In the genomic region with DNA sequence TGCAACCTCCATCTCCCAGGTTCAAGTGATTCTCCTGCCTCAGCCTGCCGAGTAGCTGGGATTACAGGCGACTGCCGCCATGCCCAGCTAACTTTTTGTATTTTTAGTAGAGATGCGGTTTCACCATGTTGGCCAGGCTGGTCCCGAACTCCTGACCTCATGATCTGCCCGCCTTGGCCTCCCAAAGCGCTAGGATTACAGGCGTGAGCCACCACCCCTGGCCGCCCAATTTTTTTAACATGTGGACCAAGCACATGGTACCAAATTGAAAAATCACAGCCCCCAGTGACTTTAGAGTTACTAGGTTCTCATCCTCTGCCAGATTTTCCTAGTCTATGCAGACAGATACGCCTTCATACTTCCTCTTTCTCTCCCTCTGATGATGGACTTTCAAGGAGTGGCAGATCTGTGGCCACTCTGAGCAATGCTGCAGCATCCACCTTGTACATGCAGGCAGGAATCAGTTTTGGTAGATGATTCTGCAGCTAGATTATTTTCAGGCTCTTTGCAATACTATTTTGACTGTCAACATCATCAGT, we compare ENCODE assay signal across 21 cellular contexts. TPM values are rescaled to one million over a fixed set of nuclear protein-coding genes. Genes with fewer than 3 reads are reported as not detected.
A peak's percentile ranks its signal among the peaks of the same experiment; 100 is the strongest.
DNase-seq lines count a peak whose midpoint lies in the region; ATAC-seq and TF ChIP-seq lines count a peak whose summit lies in the region.
"Had no signal": no experiment of that assay in that cellular context is flagged by ENCODE, and none has a peak within 500 bp of the region (broad histone marks: within the 10 kb centered on the region; RNA-seq: fewer than 3 reads in every experiment).

No MANE protein-coding gene starts in this region.

- ATAC-seq in activated T-cell treated with anti-CD3 and anti-CD28 coated beads, Interleukin-2, amount 50 U/mL, for 72 hours (replicated peaks in 1 of 2), result no peak
- no peak for ATAC-seq in activated CD8-positive, alpha-beta memory T cell treated with anti-CD3 and anti-CD28 coated beads, Interleukin-2, amount 10 ng/mL, durations not matched to agents 7 days and 5 days
- no peak for ATAC-seq in stimulated activated naive B cell treated with anti-CD40 and anti-IgM and Interleukin-4, amounts not matched to agents 10 μg/mL and 1 μg/mL and 100 μg/mL, for 72 hours (replicated peaks)
- ATAC-seq in HG03135 (IDR thresholded peaks at IDR 0.05; ENCODE audit: unreplicated experiment), result no peak
- ATAC-seq: CD8-positive, alpha-beta T cell; HCT116; Right ventricle myocardium inferior had no signal

- no peaks in the 10 kb centered on the region for H3K9me3 Mint-ChIP-seq in activated T-cell treated with anti-CD3 and anti-CD28 coated beads, Interleukin-2, amount 50 U/mL, for 72 hours
- H3K9me3 Mint-ChIP-seq in activated CD8-positive, alpha-beta memory T cell treated with anti-CD3 and anti-CD28 coated beads, Interleukin-2, amount 10 ng/mL, durations not matched to agents 7 days and 5 days (ENCODE audit: low read depth), result no peaks in the 10 kb centered on the region
- no peaks in the 10 kb centered on the region for H3K9me3 Mint-ChIP-seq in stimulated activated naive B cell treated with anti-CD40 and anti-IgM and Interleukin-4, amounts not matched to agents 10 μg/mL and 1 μg/mL and 100 μg/mL, for 72 hours
- H3K9me3 Mint-ChIP-seq: CD8-positive, alpha-beta T cell had no signal

- H3K27me3 Mint-ChIP-seq in activated T-cell treated with anti-CD3 and anti-CD28 coated beads, Interleukin-2, amount 50 U/mL, for 72 hours (ENCODE audit: low read depth), result no peaks in the 10 kb centered on the region
- no peaks in the 10 kb centered on the region for H3K27me3 Mint-ChIP-seq in activated CD8-positive, alpha-beta memory T cell treated with anti-CD3 and anti-CD28 coated beads, Interleukin-2, amount 10 ng/mL, durations not matched to agents 7 days and 5 days
- H3K27me3 Mint-ChIP-seq in stimulated activated naive B cell treated with anti-CD40 and anti-IgM and Interleukin-4, amounts not matched to agents 10 μg/mL and 1 μg/mL and 100 μg/mL, for 72 hours, result no peaks in the 10 kb centered on the region

- CTCF ChIA-PET in activated CD8-positive, alpha-beta memory T cell treated with anti-CD3 and anti-CD28 coated beads, Interleukin-2, amount 10 ng/mL, durations not matched to agents 7 days and 5 days (lab: Charles Lee), result no interaction called here

- no peak overlapping the region for H3K4me3 ChIP-seq in NB4 (ENCODE audit: low read depth, low read length)
- H3K4me3 ChIP-seq: BLaER1 treated with 17β-estradiol and CSF1 and Interleukin-3, amounts not matched to agents 10 nM and 100 nM; SK-N-MC had no signal

- no peak for TF ChIP-seq CTCF in NB4 (IDR thresholded peaks at IDR 0.05; ENCODE audit: low read depth, low read length)

- no peaks in the 10 kb centered on the region for H3K36me3 Mint-ChIP-seq in activated T-cell treated with anti-CD3 and anti-CD28 coated beads, Interleukin-2, amount 50 U/mL, for 72 hours (ENCODE audit: insufficient read depth in 2 of 2)
- peaks cover 4% of the 10 kb centered on the region for H3K36me3 Mint-ChIP-seq in activated CD8-positive, alpha-beta memory T cell treated with anti-CD3 and anti-CD28 coated beads, Interleukin-2, amount 10 ng/mL, durations not matched to agents 7 days and 5 days
- peaks cover 7 to 24% of the 10 kb centered on the region in 2 donors for H3K36me3 Mint-ChIP-seq in stimulated activated naive B cell treated with anti-CD40 and anti-IgM and Interleukin-4, amounts not matched to agents 10 μg/mL and 1 μg/mL and 100 μg/mL, for 72 hours
- H3K36me3 Mint-ChIP-seq: CD8-positive, alpha-beta T cell had no signal

- peaks cover 71% of the 10 kb centered on the region for H3K4me1 Mint-ChIP-seq in activated T-cell treated with anti-CD3 and anti-CD28 coated beads, Interleukin-2, amount 50 U/mL, for 72 hours (ENCODE audit: low read depth)
- peaks cover 49% of the 10 kb centered on the region for H3K4me1 Mint-ChIP-seq in activated CD8-positive, alpha-beta memory T cell treated with anti-CD3 and anti-CD28 coated beads, Interleukin-2, amount 10 ng/mL, durations not matched to agents 7 days and 5 days
- H3K4me1 Mint-ChIP-seq in stimulated activated naive B cell treated with anti-CD40 and anti-IgM and Interleukin-4, amounts not matched to agents 10 μg/mL and 1 μg/mL and 100 μg/mL, for 72 hours, result peaks cover 28 to 41% of the 10 kb centered on the region in 2 donors

- no peak overlapping the region for H3K27ac Mint-ChIP-seq in activated T-cell treated with anti-CD3 and anti-CD28 coated beads, Interleukin-2, amount 50 U/mL, for 72 hours
- H3K27ac Mint-ChIP-seq in activated CD8-positive, alpha-beta memory T cell treated with anti-CD3 and anti-CD28 coated beads, Interleukin-2, amount 10 ng/mL, durations not matched to agents 7 days and 5 days, result no peak overlapping the region
- H3K27ac Mint-ChIP-seq in stimulated activated naive B cell treated with anti-CD40 and anti-IgM and Interleukin-4, amounts not matched to agents 10 μg/mL and 1 μg/mL and 100 μg/mL, for 72 hours, result peak overlapping the region; percentile 37
- H3K27ac Mint-ChIP-seq: CD8-positive, alpha-beta T cell had no signal

- no peak for TF ChIP-seq POLR2A in NB4 (IDR thresholded peaks at IDR 0.05; ENCODE audit: extremely low read depth, insufficient read length)

- intact Hi-C loops in cardiac septum (cut with DNase I), result no loop called here

- H3K4me3 Mint-ChIP-seq in activated T-cell treated with anti-CD3 and anti-CD28 coated beads, Interleukin-2, amount 50 U/mL, for 72 hours, result no peak overlapping the region
- no peak overlapping the region for H3K4me3 Mint-ChIP-seq in activated CD8-positive, alpha-beta memory T cell treated with anti-CD3 and anti-CD28 coated beads, Interleukin-2, amount 10 ng/mL, durations not matched to agents 7 days and 5 days
- no peak overlapping the region for H3K4me3 Mint-ChIP-seq in stimulated activated naive B cell treated with anti-CD40 and anti-IgM and Interleukin-4, amounts not matched to agents 10 μg/mL and 1 μg/mL and 100 μg/mL, for 72 hours
- H3K4me3 Mint-ChIP-seq: CD8-positive, alpha-beta T cell had no signal

- DNase-seq in activated T-cell treated with anti-CD3 and anti-CD28 coated beads, Interleukin-2, amount 50 U/mL, for 48 hours, result peak; percentile 4 to 6
- no peak for DNase-seq in activated T-cell treated with anti-CD3 and anti-CD28 coated beads, Interleukin-2, amount 50 U/mL, for 72 hours
- peak; percentile 43 for DNase-seq in NB4 (ENCODE audit: low read depth)
- peak; percentile 21 for DNase-seq in activated CD8-positive, alpha-beta memory T cell treated with anti-CD3 and anti-CD28 coated beads, Interleukin-2, amount 10 ng/mL, durations not matched to agents 7 days and 5 days
- no peak for DNase-seq in stimulated activated naive B cell treated with anti-CD40 and anti-IgM and Interleukin-4, amounts not matched to agents 10 μg/mL and 1 μg/mL and 100 μg/mL, for 72 hours
- no peak for DNase-seq in cardiac septum (ENCODE audit: low spot score)
- DNase-seq: Calu3; CD8-positive, alpha-beta T cell; GF-D8; GOT3; KG1; NCI-H1092; NCI-H1436 treated with DMSO at 0.1 percent for 48 hours; NCI-H2029 treated with DMSO at 0.1 percent for 48 hours; NCI-H2171; NCI-H526 had no signal

RNA-seq across cellular contexts. Expression of a gene that starts 34.0 kb away (rescaled TPM):
- total RNA-seq in activated T-cell treated with anti-CD3 and anti-CD28 coated beads, Interleukin-2, amount 50 U/mL, for 72 hours, result 100 to 1,000 TPM in 1 of 2 donors, 10 to 100 TPM in 1; 95.9 to 117 TPM
- total RNA-seq in activated CD8-positive, alpha-beta memory T cell treated with anti-CD3 and anti-CD28 coated beads, Interleukin-2, amount 10 ng/mL, durations not matched to agents 7 days and 5 days, result 100 to 1,000 TPM; 106 to 109 TPM
- total RNA-seq in cardiac septum, result 1.5 TPM

Comparison
In these comparisons a context has a peak if more than half of its experiments do, and no peak if none do; other contexts are left out.
1. DNase-seq: peak in activated T-cell treated with anti-CD3 and anti-CD28 coated beads, Interleukin-2, amount 50 U/mL, for 48 hours (2 of 2), NB4 (single experiment) and activated CD8-positive, alpha-beta memory T cell treated with anti-CD3 and anti-CD28 coated beads, Interleukin-2, amount 10 ng/mL, durations not matched to agents 7 days and 5 days (single experiment); none in activated T-cell treated with anti-CD3 and anti-CD28 coated beads, Interleukin-2, amount 50 U/mL, for 72 hours (0 of 2), stimulated activated naive B cell treated with anti-CD40 and anti-IgM and Interleukin-4, amounts not matched to agents 10 μg/mL and 1 μg/mL and 100 μg/mL, for 72 hours (single experiment) and cardiac septum (single experiment).
2. RNA of a gene that starts 34.0 kb away (total RNA-seq): 95.9 to 117 TPM in activated T-cell treated with anti-CD3 and anti-CD28 coated beads, Interleukin-2, amount 50 U/mL, for 72 hours and 106 to 109 TPM in activated CD8-positive, alpha-beta memory T cell treated with anti-CD3 and anti-CD28 coated beads, Interleukin-2, amount 10 ng/mL, durations not matched to agents 7 days and 5 days; 1.5 TPM in cardiac septum (single experiment); every median in the first group is over 10 times any median in the second.